Comparison of ENCODE assay signal across 33 cellular contexts in the genomic region with DNA sequence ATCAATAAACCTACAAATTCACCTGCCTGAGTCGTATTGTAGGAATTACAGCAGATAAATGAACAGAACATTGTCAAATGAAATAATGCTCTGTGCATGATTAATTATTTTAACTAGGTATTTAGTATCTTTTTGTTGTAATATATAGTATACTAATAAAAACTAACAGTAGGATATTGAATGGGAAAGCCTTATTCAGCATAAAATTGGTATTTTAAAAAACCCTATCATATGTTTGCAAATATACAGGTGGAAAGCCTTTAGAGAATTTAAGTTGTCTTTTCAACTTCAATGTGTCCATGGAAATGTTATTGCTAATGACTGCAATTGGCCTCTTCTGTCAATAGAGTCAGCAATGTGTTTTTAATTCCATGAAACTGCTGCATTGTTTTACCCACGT.
"Had no signal": no experiment of that assay in that cellular context is flagged by ENCODE, and none has a peak within 500 bp of the region (broad histone marks: within the 10 kb centered on the region; RNA-seq: fewer than 3 reads in every experiment).

No MANE protein-coding gene starts in this region.

- H3K27me3 Mint-ChIP-seq: activated CD4-positive, alpha-beta T cell treated with anti-CD3 and anti-CD28 coated beads for 36 hours; activated CD4-positive, alpha-beta T cell treated with anti-CD3 and anti-CD28 coated beads, Interleukin-2, amount 10 ng/mL, durations not matched to agents 24 days and 14 days; activated CD8-positive, alpha-beta memory T cell treated with anti-CD3 and anti-CD28 coated beads, Interleukin-2, amount 10 ng/mL, durations not matched to agents 7 days and 5 days; activated naive CD4-positive, alpha-beta T cell treated with anti-CD3 and anti-CD28 coated beads, Interleukin-2, amount 50 U/mL, for 24 hours; activated naive CD8-positive, alpha-beta T cell treated with anti-CD3 and anti-CD28 coated beads for 36 hours had no signal

- H3K36me3 ChIP-seq: adrenal gland, esophagus muscularis mucosa, gastrocnemius medialis, heart left ventricle had no signal

- H3K9me3 ChIP-seq: adrenal gland, body of pancreas, esophagus muscularis mucosa, gastrocnemius medialis, heart left ventricle had no signal

- DNase-seq: activated CD4-positive, alpha-beta memory T cell treated with anti-CD3 and anti-CD28 coated beads for 36 hours; activated CD4-positive, alpha-beta T cell treated with anti-CD3 and anti-CD28 coated beads for 36 hours; activated CD4-positive, alpha-beta T cell treated with anti-CD3 and anti-CD28 coated beads, Interleukin-2, amount 10 ng/mL, durations not matched to agents 24 days and 14 days; activated CD4-positive, CD25-positive, alpha-beta regulatory T cell; activated CD4-positive, CD25-positive, alpha-beta regulatory T cell treated with anti-CD3 and anti-CD28 coated beads, Interleukin-2, amount 50 U/mL, for 72 hours; activated CD8-positive, alpha-beta memory T cell treated with anti-CD3 and anti-CD28 coated beads, Interleukin-2, amount 10 ng/mL, durations not matched to agents 7 days and 5 days; activated CD8-positive, alpha-beta memory T cell treated with anti-CD3 and anti-CD28 coated beads, Interleukin-2, amount 50 U/mL, for 4 hours; activated CD8-positive, alpha-beta T cell treated with anti-CD3 and anti-CD28 coated beads, Interleukin-2, amount 10 ng/mL, durations not matched to agents 7 days and 5 days; activated effector memory CD4-positive, alpha-beta T cell treated with anti-CD3 and anti-CD28 coated beads, Interleukin-2, amount 50 U/mL, for 16 hours; activated naive CD4-positive, alpha-beta T cell treated with anti-CD3 and anti-CD28 coated beads for 36 hours; activated naive CD8-positive, alpha-beta T cell treated with anti-CD3 and anti-CD28 coated beads for 36 hours; activated naive CD8-positive, alpha-beta T cell treated with anti-CD3 and anti-CD28 coated beads, Interleukin-2, amount 50 U/mL, for 24 hours; activated T-cell treated with anti-CD3 and anti-CD28 coated beads, Interleukin-2, amount 50 U/mL, for 1 hour; activated T-cell treated with anti-CD3 and anti-CD28 coated beads, Interleukin-2, amount 50 U/mL, for 48 hours; adrenal gland; amygdala; aorta; body of pancreas; caudate nucleus; cortex of kidney; dermis blood vessel endothelial cell; effector CD4-positive, alpha-beta T cell; effector memory CD8-positive, alpha-beta T cell; erythroblast; foreskin keratinocyte; gastrocnemius medialis; glutamatergic neuron; heart left ventricle; T-helper 2 cell had no signal

- H3K4me1 ChIP-seq: esophagus muscularis mucosa, foreskin keratinocyte, gastrocnemius medialis had no signal

- H3K27me3 ChIP-seq: adrenal gland, body of pancreas, foreskin keratinocyte, gastrocnemius medialis, heart left ventricle had no signal

- H3K4me3 Mint-ChIP-seq: activated CD4-positive, alpha-beta memory T cell treated with anti-CD3 and anti-CD28 coated beads for 36 hours; activated CD4-positive, alpha-beta T cell treated with anti-CD3 and anti-CD28 coated beads for 36 hours; activated CD4-positive, alpha-beta T cell treated with anti-CD3 and anti-CD28 coated beads, Interleukin-2, amount 10 ng/mL, durations not matched to agents 24 days and 14 days; activated CD8-positive, alpha-beta memory T cell treated with anti-CD3 and anti-CD28 coated beads, Interleukin-2, amount 10 ng/mL, durations not matched to agents 7 days and 5 days; activated CD8-positive, alpha-beta T cell treated with anti-CD3 and anti-CD28 coated beads, Interleukin-2, amount 10 ng/mL, durations not matched to agents 7 days and 5 days; activated naive CD4-positive, alpha-beta T cell treated with anti-CD3 and anti-CD28 coated beads for 36 hours; activated naive CD4-positive, alpha-beta T cell treated with anti-CD3 and anti-CD28 coated beads, Interleukin-2, amount 50 U/mL, for 24 hours; activated naive CD8-positive, alpha-beta T cell treated with anti-CD3 and anti-CD28 coated beads for 36 hours; activated naive CD8-positive, alpha-beta T cell treated with anti-CD3 and anti-CD28 coated beads, Interleukin-2, amount 50 U/mL, for 24 hours; activated T-helper 1 cell treated with anti-CD3 and anti-CD28 coated beads, Interleukin-12 subunit alpha, Interleukin-12 subunit beta, Interleukin-2, Interleukin-4 antibody, amounts not matched to agents 30 ng/mL and 10 ng/mL and 1 ng/mL, durations not matched to agents 14 hours and 24 hours and 36 hours; effector memory CD8-positive, alpha-beta T cell had no signal

- ATAC-seq: activated CD4-positive, alpha-beta T cell treated with anti-CD3 and anti-CD28 coated beads for 36 hours; activated CD8-positive, alpha-beta memory T cell treated with anti-CD3 and anti-CD28 coated beads, Interleukin-2, amount 10 ng/mL, durations not matched to agents 7 days and 5 days; activated CD8-positive, alpha-beta T cell treated with anti-CD3 and anti-CD28 coated beads, Interleukin-2, amount 10 ng/mL, durations not matched to agents 7 days and 5 days; activated naive CD8-positive, alpha-beta T cell treated with anti-CD3 and anti-CD28 coated beads, Interleukin-2, amount 50 U/mL, for 24 hours; body of pancreas; effector memory CD8-positive, alpha-beta T cell; foreskin keratinocyte; gastrocnemius medialis; heart left ventricle had no signal

- H3K9me3 Mint-ChIP-seq: activated CD4-positive, alpha-beta memory T cell treated with anti-CD3 and anti-CD28 coated beads for 36 hours; activated CD4-positive, alpha-beta T cell treated with anti-CD3 and anti-CD28 coated beads, Interleukin-2, amount 10 ng/mL, durations not matched to agents 24 days and 14 days; activated naive CD4-positive, alpha-beta T cell treated with anti-CD3 and anti-CD28 coated beads for 36 hours; activated naive CD4-positive, alpha-beta T cell treated with anti-CD3 and anti-CD28 coated beads, Interleukin-2, amount 50 U/mL, for 24 hours; activated naive CD8-positive, alpha-beta T cell treated with anti-CD3 and anti-CD28 coated beads for 36 hours; activated naive CD8-positive, alpha-beta T cell treated with anti-CD3 and anti-CD28 coated beads, Interleukin-2, amount 50 U/mL, for 24 hours; activated T-helper 1 cell treated with anti-CD3 and anti-CD28 coated beads, Interleukin-12 subunit alpha, Interleukin-12 subunit beta, Interleukin-2, Interleukin-4 antibody, amounts not matched to agents 30 ng/mL and 10 ng/mL and 1 ng/mL, durations not matched to agents 14 hours and 24 hours and 36 hours; activated T-helper 2 cell treated with anti-CD3 and anti-CD28 coated beads, Interferon-gamma antibody, Interleukin-2, Interleukin-4, amounts not matched to agents 10 μg/mL and 5 μg/mL and 100 μg/mL, durations not matched to agents 14 hours and 24 hours and 36 hours; effector memory CD8-positive, alpha-beta T cell had no signal

- H3K27ac Mint-ChIP-seq: activated CD4-positive, alpha-beta memory T cell treated with anti-CD3 and anti-CD28 coated beads for 36 hours; activated CD4-positive, alpha-beta T cell treated with anti-CD3 and anti-CD28 coated beads for 36 hours; activated CD4-positive, alpha-beta T cell treated with anti-CD3 and anti-CD28 coated beads, Interleukin-2, amount 10 ng/mL, durations not matched to agents 24 days and 14 days; activated CD8-positive, alpha-beta memory T cell treated with anti-CD3 and anti-CD28 coated beads, Interleukin-2, amount 10 ng/mL, durations not matched to agents 7 days and 5 days; activated CD8-positive, alpha-beta T cell treated with anti-CD3 and anti-CD28 coated beads, Interleukin-2, amount 10 ng/mL, durations not matched to agents 7 days and 5 days; activated naive CD4-positive, alpha-beta T cell treated with anti-CD3 and anti-CD28 coated beads for 36 hours; activated naive CD4-positive, alpha-beta T cell treated with anti-CD3 and anti-CD28 coated beads, Interleukin-2, amount 50 U/mL, for 24 hours; activated naive CD8-positive, alpha-beta T cell treated with anti-CD3 and anti-CD28 coated beads for 36 hours; activated naive CD8-positive, alpha-beta T cell treated with anti-CD3 and anti-CD28 coated beads, Interleukin-2, amount 50 U/mL, for 24 hours; activated T-helper 1 cell treated with anti-CD3 and anti-CD28 coated beads, Interleukin-12 subunit alpha, Interleukin-12 subunit beta, Interleukin-2, Interleukin-4 antibody, amounts not matched to agents 30 ng/mL and 10 ng/mL and 1 ng/mL, durations not matched to agents 14 hours and 24 hours and 36 hours; activated T-helper 2 cell treated with anti-CD3 and anti-CD28 coated beads, Interferon-gamma antibody, Interleukin-2, Interleukin-4, amounts not matched to agents 10 μg/mL and 5 μg/mL and 100 μg/mL, durations not matched to agents 14 hours and 24 hours and 36 hours; effector memory CD8-positive, alpha-beta T cell had no signal

- H3K4me3 ChIP-seq: adrenal gland, body of pancreas, esophagus muscularis mucosa, gastrocnemius medialis, heart left ventricle had no signal

- H3K27ac ChIP-seq: adrenal gland, body of pancreas, esophagus muscularis mucosa, foreskin keratinocyte, gastrocnemius medialis, heart left ventricle had no signal

- H3K36me3 Mint-ChIP-seq: activated CD4-positive, alpha-beta memory T cell treated with anti-CD3 and anti-CD28 coated beads for 36 hours; activated CD8-positive, alpha-beta memory T cell treated with anti-CD3 and anti-CD28 coated beads, Interleukin-2, amount 10 ng/mL, durations not matched to agents 7 days and 5 days; activated naive CD4-positive, alpha-beta T cell treated with anti-CD3 and anti-CD28 coated beads, Interleukin-2, amount 50 U/mL, for 24 hours; activated naive CD8-positive, alpha-beta T cell treated with anti-CD3 and anti-CD28 coated beads for 36 hours had no signal
